Comparison of ENCODE assay signal across 23 cellular contexts in the genomic region with DNA sequence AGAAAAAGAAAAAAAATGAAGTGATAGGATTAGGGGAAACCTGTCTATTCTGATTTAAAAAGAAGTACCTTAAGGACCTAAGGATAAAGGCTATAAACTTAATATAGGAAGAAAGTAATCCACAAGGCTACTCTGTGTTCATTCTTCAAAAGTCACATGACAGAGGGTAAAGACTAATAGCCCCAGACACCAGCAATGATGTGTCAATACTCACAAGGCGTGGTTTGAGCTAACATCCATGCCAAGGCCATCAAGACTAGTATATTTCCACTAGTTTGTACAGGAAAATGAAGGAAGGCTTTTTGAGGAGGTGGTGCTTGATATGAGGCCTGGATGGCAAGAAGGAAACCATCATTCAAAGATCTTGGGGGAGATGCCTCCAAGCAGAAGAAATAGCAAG. TPM values are rescaled to one million over a fixed set of nuclear protein-coding genes. Genes with fewer than 3 reads are reported as not detected.
A peak's percentile ranks its signal among the peaks of the same experiment; 100 is the strongest.
DNase-seq lines count a peak whose midpoint lies in the region; ATAC-seq and TF ChIP-seq lines count a peak whose summit lies in the region.
"Had no signal": no experiment of that assay in that cellular context is flagged by ENCODE, and none has a peak within 500 bp of the region (broad histone marks: within the 10 kb centered on the region; RNA-seq: fewer than 3 reads in every experiment).

No MANE protein-coding gene starts in this region.

- TF ChIP-seq CTCF in MCF 10A (IDR thresholded peaks at IDR 0.05; ENCODE audit: unreplicated experiment) = no peak
- TF ChIP-seq CTCF in breast epithelium (IDR thresholded peaks at IDR 0.05) = no peak
- TF ChIP-seq CTCF in mammary epithelial cell (conservative IDR thresholded peaks at IDR 0.05 in 1 of 2, IDR thresholded peaks at IDR 0.05 in 1 of 2; ENCODE audit: extremely low read depth in 1 of 2, insufficient read depth in 1 of 2, low read depth in 1 of 2, low read length in 2 of 2) = no peak
- TF ChIP-seq CTCF in hepatocyte (IDR thresholded peaks at IDR 0.05; ENCODE audit: poor library complexity) = no peak

- ATAC-seq in HG02623 (IDR thresholded peaks at IDR 0.05; ENCODE audit: unreplicated experiment) (no peak), HG02840 (IDR thresholded peaks at IDR 0.05; ENCODE audit: low FRiP score, unreplicated experiment) (no peak)

- H2AFZ ChIP-seq in mammary epithelial cell (ENCODE audit: low read depth, low read length) (no peak overlapping the region), hepatocyte (no peak overlapping the region)
- H2AFZ ChIP-seq: PC-9 had no signal

- peaks cover 8% of the 10 kb centered on the region for H3K9me3 Mint-ChIP-seq in MCF 10A (ENCODE audit: unreplicated experiment)

- H3K9me3 ChIP-seq in breast epithelium = no peaks in the 10 kb centered on the region
- no peaks in the 10 kb centered on the region for H3K9me3 ChIP-seq in mammary epithelial cell (replicated peaks; ENCODE audit: insufficient read depth, low read length)
- no peaks in the 10 kb centered on the region for H3K9me3 ChIP-seq in hepatocyte (ENCODE audit: low read depth)

- H3K27me3 ChIP-seq in breast epithelium (no peaks in the 10 kb centered on the region), mammary epithelial cell (ENCODE audit: insufficient read depth, low read length) (no peaks in the 10 kb centered on the region), hepatocyte (no peaks in the 10 kb centered on the region)

- H3K27ac ChIP-seq in breast epithelium (no peak overlapping the region), mammary epithelial cell (ENCODE audit: insufficient read depth, low read depth, low read length) (peak overlapping the region; percentile 100), hepatocyte (peak overlapping the region; percentile 88)
- H3K27ac ChIP-seq: PC-9 had no signal

- H3K4me1 ChIP-seq in breast epithelium = no peaks in the 10 kb centered on the region
- peaks cover 29% of the 10 kb centered on the region for H3K4me1 ChIP-seq in mammary epithelial cell (ENCODE audit: insufficient read depth, low read length)
- H3K4me1 ChIP-seq in hepatocyte (ENCODE audit: insufficient read depth) = peaks cover 12% of the 10 kb centered on the region

- CTCF ChIA-PET in MCF 10A (lab: Yijun Ruan, JAX) = interaction anchor here (0.7 to 2.0 kb wide), 3 partner anchors 50 to 228 kb away, joined by 3 to 13 read pairs (median 4); a partner anchor contains a TSS
- CTCF ChIA-PET in mammary epithelial cell (lab: Charles Lee; ENCODE audit: low non-redundant PET) = no interaction called here

- dilution Hi-C loops in mammary epithelial cell (cut with HindIII; ENCODE audit: low sequenced_read_pairs) = no loop called here

- no peaks in the 10 kb centered on the region for H3K36me3 Mint-ChIP-seq in MCF 10A (ENCODE audit: insufficient read depth, unreplicated experiment)

- peaks cover 14% of the 10 kb centered on the region for H3K4me1 Mint-ChIP-seq in MCF 10A (ENCODE audit: insufficient read depth, unreplicated experiment)

- peak overlapping the region; percentile 88 for H3K9ac ChIP-seq in mammary epithelial cell (ENCODE audit: insufficient read depth, low read length)

- H3K4me2 ChIP-seq in mammary epithelial cell (ENCODE audit: insufficient read depth, low read depth, low read length) (no peak overlapping the region), hepatocyte (no peak overlapping the region)
- H3K4me2 ChIP-seq: PC-9 had no signal

- no peaks in the 10 kb centered on the region for H3K27me3 Mint-ChIP-seq in MCF 10A (ENCODE audit: insufficient read depth, unreplicated experiment)

- no peak overlapping the region for H3K4me3 Mint-ChIP-seq in MCF 10A (ENCODE audit: unreplicated experiment)

- H3K36me3 ChIP-seq in breast epithelium = no peaks in the 10 kb centered on the region
- H3K36me3 ChIP-seq in mammary epithelial cell (ENCODE audit: insufficient read depth, low read length) = no peaks in the 10 kb centered on the region
- no peaks in the 10 kb centered on the region for H3K36me3 ChIP-seq in hepatocyte (replicated peaks; ENCODE audit: insufficient read depth, low read depth)

- in situ Hi-C loops in mammary epithelial cell (cut with MboI; ENCODE audit: low sequenced_read_pairs in 2 of 2) = loop anchor here (5.0 kb wide), 2 partner anchors 39 to 44 kb away; no protein-coding TSS in a partner anchor

- POLR2A ChIA-PET in MCF 10A (lab: Yijun Ruan, JAX) = interaction anchor here (1.6 kb wide), 2 partner anchors 10 to 68 kb away, joined by 4 to 10 read pairs; no protein-coding TSS in a partner anchor

- H3K9me2 ChIP-seq in hepatocyte (replicated peaks; ENCODE audit: insufficient read depth) = no peaks in the 10 kb centered on the region

- 81% methylated on average over 1 of the region's 1 CpG for WGBS in mammary epithelial cell (ENCODE audit: low coverage, missing lambda C conversion rate)
- WGBS in hepatocyte (ENCODE audit: low lambda C conversion rate, missing lambda C conversion rate) = 58% methylated on average over 1 of the region's 1 CpG

- H3K79me2 ChIP-seq in mammary epithelial cell (ENCODE audit: insufficient read depth, low read length) = no peaks in the 10 kb centered on the region
- no peaks in the 10 kb centered on the region for H3K79me2 ChIP-seq in hepatocyte

- BruUV-seq in MCF 10A (replicated peaks; lab: Mats Ljungman, UMichigan) (no TSS peak), mammary epithelial cell (replicated peaks; lab: Mats Ljungman, UMichigan) (no TSS peak)

- intact Hi-C loops in MCF 10A (cut with micrococcal nuclease) (no loop called here), breast epithelium (cut with DNase I; ENCODE audit: low total_unique reads) (no loop called here), mammary epithelial cell (cut with micrococcal nuclease) (loop anchor here (1.0 to 5.0 kb wide), 3 partner anchors 12 to 386 kb away; a partner anchor contains a TSS)

- TF ChIP-seq POLR2A in breast epithelium (IDR thresholded peaks at IDR 0.05) = no peak

- DNase-seq in MCF 10A (ENCODE audit: unreplicated experiment) (no peak), breast epithelium (ENCODE audit: low spot score in 2 of 2) (no peak), mammary epithelial cell (peak; percentile 48), hepatocyte (ENCODE audit: low spot score) (peak; percentile 56), KG1 (lab: John Stamatoyannopoulos, UW) (no peak), H4 (ENCODE audit: low spot score) (no peak)
- DNase-seq: 8988T; DMS153; DND-41; IMR-90; NCI-H1092; NCI-H1436 treated with DMSO at 0.1 percent for 48 hours; NCI-H187 treated with DMSO at 0.1 percent for 48 hours; NCI-H446; NCI-H526; NCI-H82; NK-92 treated with Interleukin-12 subunit alpha and Interleukin-12 subunit beta, amount 100 ng/mL, for 24 hours; PC-9; RPMI8226; SHP77 treated with DMSO at 0.1 percent for 48 hours had no signal

- H4K20me1 ChIP-seq in mammary epithelial cell (ENCODE audit: insufficient read depth, low read length) (no peaks in the 10 kb centered on the region), hepatocyte (ENCODE audit: insufficient read depth, poor library complexity, severe bottlenecking) (no peaks in the 10 kb centered on the region)

- peak overlapping the region; percentile 94 for H3K27ac Mint-ChIP-seq in MCF 10A (ENCODE audit: low read depth, unreplicated experiment)

- H3K4me3 ChIP-seq in breast epithelium (no peak overlapping the region), mammary epithelial cell (replicated peaks in 1 of 3; ENCODE audit: insufficient read depth in 1 of 3, low read depth in 2 of 3, low read length in 3 of 3) (no peak overlapping the region), hepatocyte (no peak overlapping the region)
- H3K4me3 ChIP-seq: PC-9 had no signal

RNA-seq across cellular contexts. Expression of a gene that starts 49.7 kb away (rescaled TPM):
- total RNA-seq in MCF 10A (2022) (not detected in 2 replicates), breast epithelium (not detected), mammary epithelial cell (not detected), hepatocyte (not detected in 2 replicates)
- polyA plus RNA-seq in mammary epithelial cell (not detected), hepatocyte (not detected in 2 replicates)
- polyA minus RNA-seq in mammary epithelial cell = not detected
- not detected in 2 replicates for total RNA-seq in H4 (2014; rRNA removed; shearing (Covaris generic))
- total RNA-seq: IMR-90, PC-9 had no signal
- polyA plus RNA-seq: BJ, IMR-90 had no signal

Comparison
In these comparisons a context has a peak if more than half of its experiments do, and no peak if none do; other contexts are left out.
1. DNase-seq: peak in mammary epithelial cell (single experiment) and hepatocyte (single experiment); none in MCF 10A (single experiment), breast epithelium (0 of 2), KG1 (single experiment) and H4 (single experiment).
2. H3K27ac ChIP-seq: peak in mammary epithelial cell (single experiment) and hepatocyte (single experiment); none in breast epithelium (0 of 2).